9 cellular contexts compared by ENCODE assay signal in genomic region chr12:52871291-52871961, GRCh38. TPM values are rescaled to one million over a fixed set of nuclear protein-coding genes. Genes with fewer than 3 reads are reported as not detected.
DNase-seq lines count a peak whose midpoint lies in the region; ATAC-seq and TF ChIP-seq lines count a peak whose summit lies in the region.
"Had no signal": no experiment of that assay in that cellular context is flagged by ENCODE, and none has a peak within 500 bp of the region (broad histone marks: within the 10 kb centered on the region; RNA-seq: fewer than 3 reads in every experiment).

No MANE protein-coding gene starts in this region.

- H3K27ac Mint-ChIP-seq in CD8-positive, alpha-beta T cell, result no peak overlapping the region
- H3K27ac Mint-ChIP-seq in activated naive CD4-positive, alpha-beta T cell treated with anti-CD3 and anti-CD28 coated beads, Interleukin-2, amount 10 ng/mL, durations not matched to agents 7 days and 5 days, result no peak overlapping the region

- CTCF ChIA-PET in CD8-positive, alpha-beta T cell (lab: Charles Lee), result interaction anchor here (0.7 to 22.6 kb wide), 13 partner anchors 8 to 367 kb away, joined by 3 to 950 read pairs (median 5); partner anchors contain the start of gene KRT74
- CTCF ChIA-PET in activated naive CD4-positive, alpha-beta T cell treated with anti-CD3 and anti-CD28 coated beads, Interleukin-2, amount 10 ng/mL, durations not matched to agents 7 days and 5 days (lab: Charles Lee), result interaction anchor here (0.7 to 10.1 kb wide), 9 partner anchors 8 to 498 kb away, joined by 3 to 244 read pairs (median 5); partner anchors contain the start of gene KRT84

- no peaks in the 10 kb centered on the region for H3K36me3 ChIP-seq in SK-N-MC (ENCODE audit: insufficient read depth, low read length)
- no peaks in the 10 kb centered on the region for H3K36me3 ChIP-seq in CD8-positive, alpha-beta T cell (ENCODE audit: insufficient read depth, low read length)

- H3K4me3 ChIP-seq in SK-N-MC (no peak overlapping the region), foreskin fibroblast (ENCODE audit: low read depth in 1 of 2, low read length in 2 of 2) (no peak overlapping the region), skin epidermis (no peak overlapping the region)
- no peak overlapping the region for H3K4me3 ChIP-seq in CD8-positive, alpha-beta T cell (ENCODE audit: low read depth, low read length)
- H3K4me3 ChIP-seq: GM12878 had no signal

- H3K9me3 ChIP-seq in SK-N-MC (ENCODE audit: low read depth, low read length), result no peaks in the 10 kb centered on the region
- no peaks in the 10 kb centered on the region for H3K9me3 ChIP-seq in CD8-positive, alpha-beta T cell (ENCODE audit: low read length)

- no peaks in the 10 kb centered on the region for H3K36me3 Mint-ChIP-seq in CD8-positive, alpha-beta T cell
- H3K36me3 Mint-ChIP-seq in activated naive CD4-positive, alpha-beta T cell treated with anti-CD3 and anti-CD28 coated beads, Interleukin-2, amount 10 ng/mL, durations not matched to agents 7 days and 5 days, result no peaks in the 10 kb centered on the region

- no peaks in the 10 kb centered on the region for H3K27me3 ChIP-seq in CD8-positive, alpha-beta T cell (ENCODE audit: insufficient read depth, low read length)

- no peak for ATAC-seq in CD8-positive, alpha-beta T cell

- H3K4me1 ChIP-seq in CD8-positive, alpha-beta T cell (ENCODE audit: insufficient read depth, low read length), result peaks cover 33% of the 10 kb centered on the region

- DNase-seq in EH (ENCODE audit: low read depth) (peak; percentile 96), SK-N-MC (ENCODE audit: low read depth, low spot score) (no peak), foreskin fibroblast (peak; percentile 58 to 82), NCI-H1105 treated with DMSO at 0.1 percent for 48 hours (lab: John Stamatoyannopoulos, UW) (no peak), GM20000 (ENCODE audit: low spot score) (no peak)
- no peak for DNase-seq in CD8-positive, alpha-beta T cell
- DNase-seq in activated naive CD4-positive, alpha-beta T cell treated with anti-CD3 and anti-CD28 coated beads, Interleukin-2, amount 10 ng/mL, durations not matched to agents 7 days and 5 days, result no peak

- peak overlapping the region; percentile 82 for H3K27ac ChIP-seq in SK-N-MC
- peak overlapping the region; percentile 42 to 99 (median 94) for H3K27ac ChIP-seq in skin epidermis
- no peak overlapping the region for H3K27ac ChIP-seq in CD8-positive, alpha-beta T cell (ENCODE audit: low read depth, low read length)

- H3K9ac ChIP-seq in SK-N-MC (ENCODE audit: insufficient read length), result no peak overlapping the region

- H3K9me3 Mint-ChIP-seq in CD8-positive, alpha-beta T cell, result no peaks in the 10 kb centered on the region
- H3K9me3 Mint-ChIP-seq in activated naive CD4-positive, alpha-beta T cell treated with anti-CD3 and anti-CD28 coated beads, Interleukin-2, amount 10 ng/mL, durations not matched to agents 7 days and 5 days, result no peaks in the 10 kb centered on the region

- POLR2A ChIA-PET in CD8-positive, alpha-beta T cell (lab: Charles Lee), result interaction anchor here (1.1 to 1.3 kb wide), 2 partner anchors 286 to 287 kb away, joined by 4 read pairs; no protein-coding TSS in a partner anchor

- H3K4me1 Mint-ChIP-seq in CD8-positive, alpha-beta T cell (ENCODE audit: low read depth), result peaks cover 33% of the 10 kb centered on the region
- H3K4me1 Mint-ChIP-seq in activated naive CD4-positive, alpha-beta T cell treated with anti-CD3 and anti-CD28 coated beads, Interleukin-2, amount 10 ng/mL, durations not matched to agents 7 days and 5 days, result peaks cover 36% of the 10 kb centered on the region

- intact Hi-C loops in CD8-positive, alpha-beta T cell (cut with DNase I, micrococcal nuclease), result loop anchor here (5.0 to 10.0 kb wide), 4 partner anchors 177 to 719 kb away; no protein-coding TSS in a partner anchor

- H3K4me3 Mint-ChIP-seq in CD8-positive, alpha-beta T cell, result no peak overlapping the region
- H3K4me3 Mint-ChIP-seq in activated naive CD4-positive, alpha-beta T cell treated with anti-CD3 and anti-CD28 coated beads, Interleukin-2, amount 10 ng/mL, durations not matched to agents 7 days and 5 days, result no peak overlapping the region

- H3K27me3 Mint-ChIP-seq in CD8-positive, alpha-beta T cell (ENCODE audit: low read depth), result no peaks in the 10 kb centered on the region
- H3K27me3 Mint-ChIP-seq in activated naive CD4-positive, alpha-beta T cell treated with anti-CD3 and anti-CD28 coated beads, Interleukin-2, amount 10 ng/mL, durations not matched to agents 7 days and 5 days, result peaks cover 44% of the 10 kb centered on the region

- no peak for TF ChIP-seq CTCF in foreskin fibroblast (IDR thresholded peaks at IDR 0.05; ENCODE audit: low read depth, low read length)
- no peak for TF ChIP-seq CTCF in CD8-positive, alpha-beta T cell (IDR thresholded peaks at IDR 0.05)
- TF ChIP-seq CTCF in GM20000 (IDR thresholded peaks at IDR 0.05; ENCODE audit: extremely low read depth, missing control alignments), result no peak

RNA-seq across cellular contexts. Expression of gene KRT78, which starts 22.6 kb away (rescaled TPM):
- total RNA-seq in CD8-positive, alpha-beta T cell, result not detected
- total RNA-seq: GM12878 had no signal

RNA-seq across cellular contexts. Expression of gene KRT8, which starts 33.5 kb away (rescaled TPM):
- total RNA-seq in CD8-positive, alpha-beta T cell, result under 1 TPM; 0.42 to 0.57 TPM

RNA-seq across cellular contexts. Expression of gene KRT79, which starts 37.3 kb away (rescaled TPM):
- not detected for total RNA-seq in CD8-positive, alpha-beta T cell
- total RNA-seq: GM12878 had no signal

RNA-seq across cellular contexts. Expression of gene KRT4, which starts 57.5 kb away (rescaled TPM):
- not detected for total RNA-seq in CD8-positive, alpha-beta T cell
- total RNA-seq: GM12878 had no signal

Comparison
In these comparisons a context has a peak if more than half of its experiments do, and no peak if none do; other contexts are left out.
1. DNase-seq: peak in EH (single experiment) and foreskin fibroblast (2 of 2); none in SK-N-MC (single experiment), CD8-positive, alpha-beta T cell (0 of 7), activated naive CD4-positive, alpha-beta T cell treated with anti-CD3 and anti-CD28 coated beads, Interleukin-2, amount 10 ng/mL, durations not matched to agents 7 days and 5 days (single experiment), NCI-H1105 treated with DMSO at 0.1 percent for 48 hours (single experiment) and GM20000 (single experiment).